Comparison of ENCODE assay signal across 16 cellular contexts in the genomic region with DNA sequence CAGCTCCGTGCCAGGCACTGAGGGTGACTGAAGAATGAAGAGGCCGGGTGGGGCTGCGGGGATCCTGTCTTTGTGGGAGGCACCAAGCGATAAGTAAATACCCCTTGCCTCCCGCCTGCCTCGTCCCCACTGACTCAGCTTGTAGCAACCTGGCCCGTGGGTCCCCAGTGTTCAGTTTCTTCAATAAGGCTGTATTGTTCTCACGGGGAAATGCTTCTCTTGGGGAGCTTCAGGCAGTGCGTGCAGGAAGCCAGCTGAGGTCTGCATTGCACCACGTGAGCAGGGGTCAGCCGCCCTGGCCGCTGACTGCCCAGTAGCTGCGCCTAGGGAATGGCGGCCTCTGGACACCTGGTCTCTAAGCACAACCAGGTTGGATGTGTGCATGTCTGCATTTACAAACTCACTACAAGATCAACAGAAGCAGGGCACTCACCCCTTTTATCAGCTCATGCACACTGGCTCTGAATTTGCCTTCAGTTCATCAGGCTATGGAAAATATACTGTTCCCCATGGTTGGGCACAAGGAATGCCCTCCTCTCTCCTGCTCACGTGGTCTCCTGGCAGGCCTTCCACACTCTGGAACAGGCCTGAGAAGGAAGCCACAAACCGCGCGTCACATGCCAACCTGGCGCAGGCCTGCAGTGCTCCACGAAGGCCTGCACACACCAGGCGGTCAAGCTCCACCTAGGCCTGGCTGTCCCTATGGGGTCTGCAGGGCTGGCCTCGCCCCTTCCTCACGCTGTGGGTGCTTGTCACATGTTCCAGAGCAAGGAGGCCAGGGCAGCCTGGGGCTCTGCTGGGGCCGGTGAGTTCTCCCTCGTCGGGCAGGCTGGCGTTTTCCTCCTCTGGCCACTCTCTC.
"Had no signal": no experiment of that assay in that cellular context is flagged by ENCODE, and none has a peak within 500 bp of the region (broad histone marks: within the 10 kb centered on the region; RNA-seq: fewer than 3 reads in every experiment).

No MANE protein-coding gene starts in this region.

- H3K9me3 ChIP-seq: testis had no signal

- H3K36me3 ChIP-seq: left lung had no signal

- H3K4me1 ChIP-seq: left lung, testis had no signal

- DNase-seq: activated CD4-positive, alpha-beta T cell treated with anti-CD3 and anti-CD28 coated beads, Interleukin-2, amount 50 U/mL, for 1 hour; activated CD4-positive, CD25-positive, alpha-beta regulatory T cell; activated naive CD4-positive, alpha-beta T cell treated with anti-CD3 and anti-CD28 coated beads, Interleukin-2, amount 10 ng/mL, durations not matched to agents 7 days and 5 days; activated T-cell treated with anti-CD3 and anti-CD28 coated beads for 4 hours; caudate nucleus; cortex of kidney; erythroblast; glutamatergic neuron; immature natural killer cell; mucosa of descending colon; stimulated activated CD4-positive, alpha-beta T cell treated with anti-CD3 and anti-CD28 coated beads, Interleukin-15, amount 100 ng/mL, for 24 hours; stimulated activated CD4-positive, alpha-beta T cell treated with anti-CD3 and anti-CD28 coated beads, Interleukin-4, amount 100 ng/mL, for 24 hours; T-helper 2 cell; testis had no signal

- ATAC-seq: activated T-helper 17 cell treated with anti-CD3 and anti-CD28 coated beads, Interleukin-2, amount 50 U/mL, for 72 hours; left lung; mucosa of descending colon had no signal

- H3K27me3 ChIP-seq: left lung, testis had no signal

- H3K27ac ChIP-seq: left lung, testis had no signal

- H3K4me3 ChIP-seq: left lung, mucosa of descending colon, testis had no signal
